In genomic region chr3:180325958-180326357, GRCh38 we compare ENCODE assay signal across 24 cellular contexts.
"Had no signal": no experiment of that assay in that cellular context is flagged by ENCODE, and none has a peak within 500 bp of the region (broad histone marks: within the 10 kb centered on the region; RNA-seq: fewer than 3 reads in every experiment).

No MANE protein-coding gene starts in this region.

- H3K9me3 ChIP-seq: esophagus squamous epithelium, left ventricle myocardium inferior, lower lobe of right lung, prostate gland, spleen, suprapubic skin, thyroid gland had no signal

- H3K9ac ChIP-seq: parathyroid adenoma had no signal

- H3K4me1 ChIP-seq: esophagus squamous epithelium, left ventricle myocardium inferior, lower lobe of right lung, parathyroid adenoma, prostate gland, spleen, suprapubic skin, thyroid gland had no signal

- H3K36me3 ChIP-seq: esophagus squamous epithelium, left ventricle myocardium inferior, lower lobe of right lung, prostate gland, spleen, suprapubic skin, thyroid gland had no signal

- H3K9me3 Mint-ChIP-seq: memory B cell, mesothelial cell of epicardium, type B pancreatic cell had no signal

- H3K27me3 Mint-ChIP-seq: memory B cell had no signal

- H3K27ac Mint-ChIP-seq: memory B cell, mesothelial cell of epicardium, natural killer cell, type B pancreatic cell had no signal

- H3K27me3 ChIP-seq: dorsolateral prefrontal cortex, esophagus squamous epithelium, spleen, suprapubic skin, thyroid gland had no signal

- DNase-seq: cortex of kidney; dorsolateral prefrontal cortex; effector CD8-positive, alpha-beta T cell; esophagus squamous epithelium; foreskin fibroblast; left cardiac atrium; left ventricle myocardium inferior; natural killer cell; occipital lobe; retina; spleen; stimulated activated CD4-positive, alpha-beta T cell treated with anti-CD3 and anti-CD28 coated beads, Interleukin-15, amount 100 ng/mL, for 24 hours; stimulated activated CD4-positive, alpha-beta T cell treated with anti-CD3 and anti-CD28 coated beads, Interleukin-2, amount 100 ng/mL, for 24 hours; stimulated activated CD4-positive, alpha-beta T cell treated with anti-CD3 and anti-CD28 coated beads, Interleukin-4, amount 100 ng/mL, for 4 hours; stimulated activated naive CD4-positive, alpha-beta T cell; thyroid gland had no signal

- H3K4me1 Mint-ChIP-seq: memory B cell, mesothelial cell of epicardium, natural killer cell had no signal

- H2AFZ ChIP-seq: parathyroid adenoma had no signal

- ATAC-seq: left cardiac atrium, lower lobe of right lung, natural killer cell had no signal

- H3K4me3 ChIP-seq: dorsolateral prefrontal cortex, esophagus squamous epithelium, left ventricle myocardium inferior, lower lobe of right lung, prostate gland, spleen, suprapubic skin, thyroid gland had no signal

- H3K36me3 Mint-ChIP-seq: memory B cell, mesothelial cell of epicardium, type B pancreatic cell had no signal

- H3K79me2 ChIP-seq: parathyroid adenoma had no signal

- H3K27ac ChIP-seq: dorsolateral prefrontal cortex, epithelial cell of prostate, esophagus squamous epithelium, left ventricle myocardium inferior, lower lobe of right lung, parathyroid adenoma, prostate gland, spleen, suprapubic skin, thyroid gland had no signal

- H3K4me3 Mint-ChIP-seq: memory B cell, mesothelial cell of epicardium, natural killer cell, type B pancreatic cell had no signal
